ENCODE assay signal across 1 cellular context in the genomic region with DNA sequence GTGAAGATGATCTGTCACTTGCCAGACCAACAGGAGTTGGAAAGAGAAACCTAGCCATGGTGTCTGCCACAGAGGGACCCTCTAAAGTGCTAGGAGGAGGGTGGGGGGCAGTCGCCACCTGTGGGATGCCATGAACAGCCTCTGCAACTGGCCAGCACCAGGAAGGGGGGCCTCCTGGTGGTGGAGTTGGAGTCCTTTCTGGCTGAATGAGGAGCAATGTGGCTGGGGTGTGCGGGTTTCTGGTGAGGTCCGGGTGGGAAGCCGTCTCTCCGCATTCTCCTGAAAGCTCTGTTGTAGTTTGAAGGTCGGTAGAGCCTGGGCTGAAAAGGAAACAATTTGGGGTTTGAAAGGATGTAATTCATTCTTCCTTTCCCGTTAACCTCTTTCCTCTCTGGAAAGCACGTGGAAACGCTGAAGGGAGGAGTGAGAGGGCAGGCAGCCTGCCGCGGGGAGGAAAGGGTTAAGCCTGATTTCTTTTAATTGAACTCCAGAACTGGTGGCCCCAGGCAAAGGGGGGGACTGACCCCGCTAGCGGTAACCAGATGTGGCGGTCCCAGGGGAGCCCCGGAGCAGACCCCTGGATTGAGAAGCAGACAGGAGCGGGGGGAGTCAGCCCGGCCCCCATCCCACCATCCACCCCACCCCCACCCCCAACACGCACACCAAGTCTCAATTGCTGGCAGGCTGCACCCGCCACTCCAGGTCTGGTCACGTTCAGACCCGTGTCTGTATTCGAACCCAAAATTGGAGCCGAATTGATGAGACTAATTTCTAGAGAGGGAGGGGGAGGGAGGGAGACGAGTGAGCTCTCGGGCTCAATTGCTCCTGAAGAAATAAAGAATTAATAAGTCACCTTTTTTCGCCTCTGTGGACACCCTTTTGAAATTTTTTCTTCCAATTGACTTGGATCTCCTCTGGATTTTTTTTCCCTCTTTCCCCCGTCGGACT.
TF ChIP-seq lines count a peak whose summit lies in the region.

No MANE protein-coding gene starts in this region.

TF ChIP-seq in H1, 55 proteins besides CTCF, POLR2A, EP300 and RAD21:
- TF ChIP-seq HDAC2 (IDR thresholded peaks at IDR 0.05; ENCODE audit: borderline replicate concordance in 1 of 2, low read depth in 2 of 2, low read length in 2 of 2), result no peak
- TF ChIP-seq SUZ12 (IDR thresholded peaks at IDR 0.05; ENCODE audit: low read length), result no peak; the same call in 1 of the 2 replicates
- TF ChIP-seq GTF2F1 (IDR thresholded peaks at IDR 0.05; ENCODE audit: borderline replicate concordance, low read depth, low read length), result no peak
- TF ChIP-seq TCF12 (IDR thresholded peaks at IDR 0.05; ENCODE audit: low read depth, low read length), result 0 out of 2 replicates have a peak, but pooled peaks have one; percentile 5
- no peak for TF ChIP-seq ZNF274 (IDR thresholded peaks at IDR 0.05; ENCODE audit: borderline replicate concordance, extremely low read depth, low read length)
- TF ChIP-seq, protein P1, sequence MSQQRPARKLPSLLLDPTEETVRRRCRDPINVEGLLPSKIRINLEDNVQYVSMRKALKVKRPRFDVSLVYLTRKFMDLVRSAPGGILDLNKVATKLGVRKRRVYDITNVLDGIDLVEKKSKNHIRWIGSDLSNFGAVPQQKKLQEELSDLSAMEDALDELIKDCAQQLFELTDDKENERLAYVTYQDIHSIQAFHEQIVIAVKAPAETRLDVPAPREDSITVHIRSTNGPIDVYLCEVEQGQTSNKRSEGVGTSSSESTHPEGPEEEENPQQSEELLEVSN (IDR thresholded peaks at IDR 0.05), result no peak; the same call in 1 of the 2 replicates
- no peak for TF ChIP-seq CEBPB (IDR thresholded peaks at IDR 0.05; ENCODE audit: low read depth, low read length)
- TF ChIP-seq, protein P2, sequence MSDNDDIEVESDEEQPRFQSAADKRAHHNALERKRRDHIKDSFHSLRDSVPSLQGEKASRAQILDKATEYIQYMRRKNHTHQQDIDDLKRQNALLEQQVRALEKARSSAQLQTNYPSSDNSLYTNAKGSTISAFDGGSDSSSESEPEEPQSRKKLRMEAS (IDR thresholded peaks at IDR 0.05), result peak; percentile 88
